9 cellular contexts compared by ENCODE assay signal in the genomic region with DNA sequence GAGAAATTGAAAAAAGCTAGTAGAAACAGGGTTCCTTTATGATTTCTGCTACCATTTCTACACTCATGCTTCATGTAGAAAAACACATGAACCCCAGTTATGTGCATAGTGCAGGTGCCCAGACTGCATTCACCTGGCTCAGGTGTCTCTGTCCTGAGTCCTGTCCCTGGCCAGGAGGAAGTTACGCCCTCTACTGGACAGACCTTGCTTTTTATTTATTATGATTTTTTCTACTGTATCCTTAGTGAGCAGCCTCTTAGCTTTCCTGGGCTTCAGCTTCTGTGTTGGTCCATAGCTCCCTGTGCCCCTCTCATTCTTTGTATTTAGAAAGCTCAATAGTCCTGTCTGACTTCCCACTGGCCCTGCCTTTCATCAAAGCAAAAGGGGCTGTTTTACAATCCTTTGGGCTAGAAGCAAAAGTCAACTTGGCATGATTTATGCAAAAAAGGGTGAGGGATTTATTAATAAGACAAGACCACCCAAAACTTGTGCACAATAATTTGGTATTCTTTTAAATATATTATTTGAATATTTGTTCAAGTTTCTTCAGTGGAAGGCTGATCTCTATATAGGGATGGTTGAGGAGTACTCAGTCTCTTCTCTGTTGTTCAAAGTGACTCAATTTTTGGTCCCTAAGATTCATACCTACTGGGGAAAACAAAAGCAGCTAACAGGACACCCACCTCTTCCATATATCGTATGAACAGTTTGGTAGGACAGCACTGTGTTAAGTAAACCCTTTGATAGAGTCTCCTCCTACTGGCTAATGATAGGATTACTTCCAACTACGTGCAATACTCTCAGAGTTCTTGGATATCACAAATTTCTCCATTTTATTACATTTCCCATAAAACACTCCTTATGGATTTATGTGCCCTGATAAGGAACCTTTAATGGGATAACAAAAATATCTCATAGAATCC.
DNase-seq lines count a peak whose midpoint lies in the region; ATAC-seq and TF ChIP-seq lines count a peak whose summit lies in the region.
"Had no signal": no experiment of that assay in that cellular context is flagged by ENCODE, and none has a peak within 500 bp of the region (broad histone marks: within the 10 kb centered on the region; RNA-seq: fewer than 3 reads in every experiment).

No MANE protein-coding gene starts in this region.

- H3K4me1 Mint-ChIP-seq in endothelial cell (ENCODE audit: unreplicated experiment): no peaks in the 10 kb centered on the region
- no peaks in the 10 kb centered on the region for H3K4me1 Mint-ChIP-seq in CD8-positive, alpha-beta memory T cell

- no peak overlapping the region for H3K4me3 ChIP-seq in neural cell (ENCODE audit: low read length)
- H3K4me3 ChIP-seq in CD8-positive, alpha-beta memory T cell (ENCODE audit: low read length): no peak overlapping the region
- H3K4me3 ChIP-seq: BLaER1 had no signal

- H3K27me3 Mint-ChIP-seq in endothelial cell (ENCODE audit: unreplicated experiment): peaks cover 6% of the 10 kb centered on the region
- peaks cover 8 to 9% of the 10 kb centered on the region in 2 donors for H3K27me3 Mint-ChIP-seq in CD8-positive, alpha-beta memory T cell

- no peak overlapping the region for H3K9ac ChIP-seq in neural cell (ENCODE audit: low read length)
- H3K9ac ChIP-seq: BLaER1 had no signal

- H3K9me3 Mint-ChIP-seq in endothelial cell (ENCODE audit: unreplicated experiment): no peaks in the 10 kb centered on the region
- peaks cover 0 to 12% (median under 1%) of the 10 kb centered on the region in 5 donors for H3K9me3 Mint-ChIP-seq in CD8-positive, alpha-beta memory T cell

- H3F3A ChIP-seq in neural cell (ENCODE audit: insufficient read depth, low read length, poor library complexity, severe bottlenecking): no peaks in the 10 kb centered on the region

- H2AFZ ChIP-seq in neural cell (ENCODE audit: low read depth, low read length): no peak overlapping the region

- H3K27me3 ChIP-seq in neural cell (ENCODE audit: insufficient read depth, low read depth, low read length): no peaks in the 10 kb centered on the region
- peaks cover 5% of the 10 kb centered on the region for H3K27me3 ChIP-seq in CD8-positive, alpha-beta memory T cell (ENCODE audit: insufficient read depth, low read length, poor library complexity, severe bottlenecking)
- H3K27me3 ChIP-seq: BLaER1 had no signal

- no peak overlapping the region for H3K27ac Mint-ChIP-seq in endothelial cell (ENCODE audit: unreplicated experiment)
- H3K27ac Mint-ChIP-seq in CD8-positive, alpha-beta memory T cell: no peak overlapping the region

- no peaks in the 10 kb centered on the region for H3K36me3 ChIP-seq in neural cell (ENCODE audit: insufficient read depth, low read length)
- no peaks in the 10 kb centered on the region for H3K36me3 ChIP-seq in CD8-positive, alpha-beta memory T cell (ENCODE audit: insufficient read depth, low read length)
- H3K36me3 ChIP-seq: BLaER1 had no signal

- no peak overlapping the region for H3K4me3 Mint-ChIP-seq in endothelial cell (ENCODE audit: unreplicated experiment)
- no peak overlapping the region for H3K4me3 Mint-ChIP-seq in CD8-positive, alpha-beta memory T cell

- CTCF ChIA-PET in CD8-positive, alpha-beta memory T cell (lab: Charles Lee): no interaction called here

- TF ChIP-seq CTCF in endothelial cell (IDR thresholded peaks at IDR 0.05; ENCODE audit: unreplicated experiment): peak; percentile 79
- peak; percentile 65 for TF ChIP-seq CTCF in neural cell (IDR thresholded peaks at IDR 0.05; ENCODE audit: poor library complexity, severe bottlenecking)

- peak; percentile 71 for TF ChIP-seq RAD21 in neural cell (conservative IDR thresholded peaks at IDR 0.05)

- no peaks in the 10 kb centered on the region for H3K79me2 ChIP-seq in neural cell (replicated peaks; ENCODE audit: insufficient read depth, low read length)

- POLR2A ChIA-PET in CD8-positive, alpha-beta memory T cell (lab: Charles Lee): no interaction called here

- DNase-seq in NCI-H1417 (lab: John Stamatoyannopoulos, UW) (peak in 2 of 3 experiments; percentile 21 to 62), NCI-H1417 treated with DMSO at 0.1 percent for 48 hours (lab: John Stamatoyannopoulos, UW) (no peak), NCI-H2227 treated with DMSO at 0.1 percent for 48 hours (lab: John Stamatoyannopoulos, UW) (peak; percentile 18), endothelial cell (ENCODE audit: low spot score) (peak; percentile 20)
- no peak for DNase-seq in CD8-positive, alpha-beta memory T cell

- no peak for TF ChIP-seq EP300 in neural cell (conservative IDR thresholded peaks at IDR 0.05; ENCODE audit: poor library complexity, severe bottlenecking)

- H3K9me3 ChIP-seq in neural cell (ENCODE audit: low read length): no peaks in the 10 kb centered on the region
- no peaks in the 10 kb centered on the region for H3K9me3 ChIP-seq in CD8-positive, alpha-beta memory T cell (ENCODE audit: low read length)
- H3K9me3 ChIP-seq: BLaER1 had no signal

- no peaks in the 10 kb centered on the region for H3K4me1 ChIP-seq in CD8-positive, alpha-beta memory T cell (ENCODE audit: insufficient read depth, low read length)
- H3K4me1 ChIP-seq: BLaER1 had no signal

- no peaks in the 10 kb centered on the region for H4K20me1 ChIP-seq in neural cell (ENCODE audit: insufficient read depth)
- H4K20me1 ChIP-seq: BLaER1 had no signal

- no peak for ATAC-seq in HG02884 (IDR thresholded peaks at IDR 0.05; ENCODE audit: unreplicated experiment)
- no peak for ATAC-seq in GM19023 (IDR thresholded peaks at IDR 0.05; ENCODE audit: unreplicated experiment)

- no peak overlapping the region for H3K4me2 ChIP-seq in neural cell (ENCODE audit: low read length)
- H3K4me2 ChIP-seq: BLaER1 had no signal

- H3K36me3 Mint-ChIP-seq in endothelial cell (ENCODE audit: low read depth, unreplicated experiment): no peaks in the 10 kb centered on the region
- no peaks in the 10 kb centered on the region for H3K36me3 Mint-ChIP-seq in CD8-positive, alpha-beta memory T cell

- no peaks in the 10 kb centered on the region for H3K9me2 ChIP-seq in neural cell (ENCODE audit: insufficient read depth, low read length)

- no peak overlapping the region for H3K27ac ChIP-seq in neural cell (ENCODE audit: low read length)
- H3K27ac ChIP-seq in CD8-positive, alpha-beta memory T cell (ENCODE audit: low read depth, low read length): no peak overlapping the region
- H3K27ac ChIP-seq: BLaER1 had no signal

TF ChIP-seq in neural cell, 6 proteins besides CTCF, POLR2A, EP300 and RAD21:
- TF ChIP-seq SMC3 (conservative IDR thresholded peaks at IDR 0.05; ENCODE audit: poor library complexity) (peak; percentile 76), POLR2AphosphoS5 (IDR thresholded peaks at IDR 0.05) (no peak)

Comparison
In these comparisons a context has a peak if more than half of its experiments do, and no peak if none do; other contexts are left out.
1. DNase-seq: peak in NCI-H1417 (2 of 3), NCI-H2227 treated with DMSO at 0.1 percent for 48 hours (single experiment) and endothelial cell (single experiment); none in NCI-H1417 treated with DMSO at 0.1 percent for 48 hours (single experiment) and CD8-positive, alpha-beta memory T cell (0 of 5).